In genomic region chr11:75719639-75720239, GRCh38 we compare ENCODE assay signal across 18 cellular contexts. TPM values are rescaled to one million over a fixed set of nuclear protein-coding genes. Genes with fewer than 3 reads are reported as not detected.
DNase-seq lines count a peak whose midpoint lies in the region; ATAC-seq and TF ChIP-seq lines count a peak whose summit lies in the region.
"Had no signal": no experiment of that assay in that cellular context is flagged by ENCODE, and none has a peak within 500 bp of the region (broad histone marks: within the 10 kb centered on the region; RNA-seq: fewer than 3 reads in every experiment).

No MANE protein-coding gene starts in this region.

- no peak overlapping the region for H3K4me3 Mint-ChIP-seq in activated CD4-positive, alpha-beta T cell treated with anti-CD3 and anti-CD28 coated beads, Interleukin-2, amount 10 ng/mL, durations not matched to agents 24 days and 14 days
- H3K4me3 Mint-ChIP-seq: CD4-positive, alpha-beta T cell had no signal

- peak overlapping the region in 2 of 4 donors; percentile 57 to 58 for H3K4me3 ChIP-seq in Peyer's patch
- no peak overlapping the region for H3K4me3 ChIP-seq in HAP-1
- H3K4me3 ChIP-seq: GM23248 had no signal

- H3K9me3 ChIP-seq in Peyer's patch, result no peaks in the 10 kb centered on the region
- no peaks in the 10 kb centered on the region for H3K9me3 ChIP-seq in HAP-1

- no peak overlapping the region for H3K27ac Mint-ChIP-seq in activated CD4-positive, alpha-beta T cell treated with anti-CD3 and anti-CD28 coated beads, Interleukin-2, amount 10 ng/mL, durations not matched to agents 24 days and 14 days
- H3K27ac Mint-ChIP-seq: CD4-positive, alpha-beta T cell had no signal

- no peaks in the 10 kb centered on the region for H3K36me3 Mint-ChIP-seq in activated CD4-positive, alpha-beta T cell treated with anti-CD3 and anti-CD28 coated beads, Interleukin-2, amount 10 ng/mL, durations not matched to agents 24 days and 14 days (ENCODE audit: low read depth)

- ATAC-seq in left lobe of liver, result peak; percentile 62
- ATAC-seq in HG02610 (IDR thresholded peaks at IDR 0.05; ENCODE audit: unreplicated experiment), result no peak
- ATAC-seq: PC-3 had no signal

- H3K4me1 ChIP-seq in Peyer's patch, result peaks cover 0 to 24% (median 0%) of the 10 kb centered on the region in 4 donors
- no peaks in the 10 kb centered on the region for H3K4me1 ChIP-seq in HAP-1

- intact Hi-C loops in posterior vena cava (cut with DNase I), result no loop called here
- intact Hi-C loops in activated CD4-positive, alpha-beta T cell treated with anti-CD3 and anti-CD28 coated beads, Interleukin-2, amount 10 ng/mL, durations not matched to agents 24 days and 14 days (cut with micrococcal nuclease), result loop anchor here (5.0 to 10.0 kb wide), 2 partner anchors 48 to 435 kb away; partner anchors contain the start of gene DGAT2

- in situ Hi-C loops in HAP-1 (cut with MboI; ENCODE audit: low sequenced_read_pairs), result loop anchor here (25.0 kb wide), 1 partner anchor 593 kb away; no protein-coding TSS in a partner anchor

- TF ChIP-seq POLR2A in Peyer's patch (IDR thresholded peaks at IDR 0.05), result peak; percentile 74 to 90

- TF ChIP-seq CTCF in C4-2B (conservative IDR thresholded peaks at IDR 0.05) (no peak), Peyer's patch (IDR thresholded peaks at IDR 0.05) (peak in 1 of 6 experiments; percentile 5)

- peak in 2 of 3 donors; percentile 82 to 86 for DNase-seq in Peyer's patch
- peak; percentile 93 for DNase-seq in left lobe of liver (ENCODE audit: low spot score)
- peak; percentile 40 for DNase-seq in posterior vena cava (ENCODE audit: low spot score)
- no peak for DNase-seq in activated CD4-positive, alpha-beta T cell treated with anti-CD3 and anti-CD28 coated beads, Interleukin-2, amount 10 ng/mL, durations not matched to agents 24 days and 14 days
- DNase-seq in HAP-1 (ENCODE audit: low spot score in 2 of 2), result no peak
- DNase-seq: ACHN; DND-41; GDM1; GM23248; NCI-H1436 treated with DMSO at 0.1 percent for 48 hours; NCI-H2081; NCI-H226; NCI-H69; NK-92 treated with Interleukin-12 subunit alpha and Interleukin-12 subunit beta, amount 100 ng/mL, for 24 hours; PC-3 had no signal

- H3K4me1 Mint-ChIP-seq in activated CD4-positive, alpha-beta T cell treated with anti-CD3 and anti-CD28 coated beads, Interleukin-2, amount 10 ng/mL, durations not matched to agents 24 days and 14 days, result peaks cover 2% of the 10 kb centered on the region

- H3K27me3 Mint-ChIP-seq in activated CD4-positive, alpha-beta T cell treated with anti-CD3 and anti-CD28 coated beads, Interleukin-2, amount 10 ng/mL, durations not matched to agents 24 days and 14 days, result peaks cover 11% of the 10 kb centered on the region
- H3K27me3 Mint-ChIP-seq: CD4-positive, alpha-beta T cell had no signal

- no peaks in the 10 kb centered on the region for H3K27me3 ChIP-seq in Peyer's patch
- H3K27me3 ChIP-seq in HAP-1 (ENCODE audit: low read depth), result no peaks in the 10 kb centered on the region

- H3K36me3 ChIP-seq in Peyer's patch, result peaks cover 0 to 19% (median 0%) of the 10 kb centered on the region in 3 donors
- no peaks in the 10 kb centered on the region for H3K36me3 ChIP-seq in HAP-1 (replicated peaks)

- no peaks in the 10 kb centered on the region for H3K9me3 Mint-ChIP-seq in activated CD4-positive, alpha-beta T cell treated with anti-CD3 and anti-CD28 coated beads, Interleukin-2, amount 10 ng/mL, durations not matched to agents 24 days and 14 days
- H3K9me3 Mint-ChIP-seq: CD4-positive, alpha-beta T cell had no signal

- H3K27ac ChIP-seq in C4-2B, result peak overlapping the region; percentile 71
- peak overlapping the region in 3 of 4 donors; percentile 78 to 94 (median 93) for H3K27ac ChIP-seq in Peyer's patch
- H3K27ac ChIP-seq: GM23248 had no signal

RNA-seq across cellular contexts. Expression of gene MOGAT2, which starts 2.1 kb away (rescaled TPM):
- total RNA-seq in Peyer's patch (100 to 1,000 TPM in 3 of 4 donors, 10 to 100 TPM in 1; 30.5 to 598 (median 448) TPM), left lobe of liver (172 TPM), posterior vena cava (not detected)
- total RNA-seq in activated CD4-positive, alpha-beta T cell treated with anti-CD3 and anti-CD28 coated beads, Interleukin-2, amount 10 ng/mL, durations not matched to agents 24 days and 14 days, result not detected in 2 replicates
- total RNA-seq: CD4-positive, alpha-beta T cell; GM23248; PC-3 had no signal

RNA-seq across cellular contexts. Expression of gene DGAT2, which starts 48.8 kb away (rescaled TPM):
- total RNA-seq in Peyer's patch (1 to 10 TPM; 2.4 to 7.7 (median 4.5) TPM), left lobe of liver (172 TPM), posterior vena cava (1 to 10 TPM; 2.1 to 3.4 TPM)
- 7.3 and 8.6 TPM in 2 replicates for total RNA-seq in activated CD4-positive, alpha-beta T cell treated with anti-CD3 and anti-CD28 coated beads, Interleukin-2, amount 10 ng/mL, durations not matched to agents 24 days and 14 days

RNA-seq across cellular contexts. Expression of gene MAP6, which starts 50.9 kb away (rescaled TPM):
- total RNA-seq in Peyer's patch, result 1 to 10 TPM in 1 of 4 donors, under 1 TPM in 3; 0.35 to 5.0 (median 0.75) TPM
- 0.33 TPM for total RNA-seq in left lobe of liver
- 10 to 100 TPM; 11.6 TPM for total RNA-seq in posterior vena cava
- 0.09 and 0.14 TPM in 2 replicates for total RNA-seq in activated CD4-positive, alpha-beta T cell treated with anti-CD3 and anti-CD28 coated beads, Interleukin-2, amount 10 ng/mL, durations not matched to agents 24 days and 14 days
- total RNA-seq: CD4-positive, alpha-beta T cell had no signal

Comparison
In these comparisons a context has a peak if more than half of its experiments do, and no peak if none do; other contexts are left out.
1. DNase-seq: peak in Peyer's patch (2 of 3), left lobe of liver (single experiment) and posterior vena cava (single experiment); none in activated CD4-positive, alpha-beta T cell treated with anti-CD3 and anti-CD28 coated beads, Interleukin-2, amount 10 ng/mL, durations not matched to agents 24 days and 14 days (single experiment) and HAP-1 (0 of 2).
2. RNA of gene MOGAT2, which starts 2.1 kb away (total RNA-seq): 30.5 to 598 TPM in Peyer's patch and 172 TPM in left lobe of liver (single experiment); not detected in posterior vena cava and not detected in activated CD4-positive, alpha-beta T cell treated with anti-CD3 and anti-CD28 coated beads, Interleukin-2, amount 10 ng/mL, durations not matched to agents 24 days and 14 days; every median in the first group is over 10 times any median in the second.
3. RNA of gene DGAT2, which starts 48.8 kb away (total RNA-seq): 172 TPM in left lobe of liver (single experiment); 7.3 to 8.6 TPM in activated CD4-positive, alpha-beta T cell treated with anti-CD3 and anti-CD28 coated beads, Interleukin-2, amount 10 ng/mL, durations not matched to agents 24 days and 14 days, 2.4 to 7.7 TPM in Peyer's patch and 2.1 to 3.4 TPM in posterior vena cava; every median in the first group is over 10 times any median in the second.